ENCODE assay signal across 12 cellular contexts in genomic region chr9:87494970-87495471, GRCh38.
DNase-seq lines count a peak whose midpoint lies in the region; ATAC-seq and TF ChIP-seq lines count a peak whose summit lies in the region.
"Had no signal": no experiment of that assay in that cellular context is flagged by ENCODE, and none has a peak within 500 bp of the region (broad histone marks: within the 10 kb centered on the region; RNA-seq: fewer than 3 reads in every experiment).

No MANE protein-coding gene starts in this region.

- DNase-seq in EL: peak; percentile 47
- DNase-seq in RWPE1 (ENCODE audit: low spot score): peak; percentile 49
- peak; percentile 73 for DNase-seq in kidney tubule cell (ENCODE audit: low spot score)
- DNase-seq in midbrain (lab: John Stamatoyannopoulos, UW): no peak
- no peak for DNase-seq in NCI-H128 (lab: John Stamatoyannopoulos, UW; ENCODE audit: unreplicated experiment)
- no peak for DNase-seq in activated naive CD4-positive, alpha-beta T cell (lab: John Stamatoyannopoulos, UW)
- DNase-seq: activated naive CD4-positive, alpha-beta T cell treated with anti-CD3 and anti-CD28 coated beads for 36 hours; COR-L47; IMR-90; NK-92 treated with Interleukin-12 subunit alpha and Interleukin-12 subunit beta, amount 100 ng/mL, for 24 hours had no signal

- TF ChIP-seq CTCF in RWPE1 (conservative IDR thresholded peaks at IDR 0.05; ENCODE audit: low read depth): no peak

- POLR2A ChIA-PET in RWPE1 (lab: Yijun Ruan, JAX; ENCODE audit: low non-redundant PET): no interaction called here

- H3K27ac ChIP-seq in RWPE1: no peak overlapping the region

- CTCF ChIA-PET in RWPE1 (lab: Yijun Ruan, JAX): no interaction called here

- ATAC-seq in HG02798 (IDR thresholded peaks at IDR 0.05; ENCODE audit: poor library complexity, unreplicated experiment): peak; percentile 44
- ATAC-seq in HG03571 (IDR thresholded peaks at IDR 0.05; ENCODE audit: unreplicated experiment): no peak

Comparison
In these comparisons a context has a peak if more than half of its experiments do, and no peak if none do; other contexts are left out.
1. DNase-seq: peak in EL (single experiment), RWPE1 (single experiment) and kidney tubule cell (single experiment); none in midbrain (single experiment), NCI-H128 (single experiment) and activated naive CD4-positive, alpha-beta T cell (0 of 4).